In the genomic region with DNA sequence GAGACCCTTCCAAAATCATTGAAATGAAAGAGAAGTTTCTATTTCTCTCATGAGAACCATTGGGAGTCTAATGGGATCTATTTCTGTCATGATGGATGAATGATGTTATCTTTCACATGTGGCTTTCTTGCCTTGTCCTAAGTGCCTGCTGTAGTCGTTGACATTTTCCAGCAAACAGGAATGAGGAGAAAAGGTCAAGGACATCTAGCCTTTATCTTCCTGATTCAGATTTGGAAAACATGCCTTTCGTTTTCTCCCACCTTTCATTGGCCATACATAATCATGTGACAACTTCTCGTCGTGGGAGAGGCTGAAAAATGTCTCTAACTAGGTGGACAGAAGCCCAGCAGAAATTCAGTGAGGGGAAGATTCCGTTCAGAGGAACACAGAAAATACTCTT, we compare ENCODE assay signal across 22 cellular contexts.
DNase-seq lines count a peak whose midpoint lies in the region; ATAC-seq, FAIRE-seq and TF ChIP-seq lines count a peak whose summit lies in the region.
"Had no signal": no experiment of that assay in that cellular context is flagged by ENCODE, and none has a peak within 500 bp of the region (broad histone marks: within the 10 kb centered on the region; RNA-seq: fewer than 3 reads in every experiment).

No MANE protein-coding gene starts in this region.

- H3K9me2 ChIP-seq in SK-N-SH, result no peaks in the 10 kb centered on the region

- no peak overlapping the region for H4K5ac ChIP-seq in H1 (ENCODE audit: insufficient read length, low read depth, low read length)

- H2AFZ ChIP-seq in HepG2 (ENCODE audit: low read length) (no peak overlapping the region), SK-N-SH (ENCODE audit: low read depth) (no peak overlapping the region), H1 (ENCODE audit: low read length) (no peak overlapping the region)

- no peak overlapping the region for H2BK20ac ChIP-seq in H1 (ENCODE audit: low read length)

- H3K27me3 ChIP-seq in HepG2 (ENCODE audit: control insufficient read depth in 1 of 2, insufficient read depth in 2 of 2, low read length in 2 of 2) (no peaks in the 10 kb centered on the region), right lobe of liver (no peaks in the 10 kb centered on the region), SK-N-SH (ENCODE audit: insufficient read depth) (no peaks in the 10 kb centered on the region), H1 (replicated peaks in 1 of 4; ENCODE audit: control insufficient read depth in 3 of 4, extremely low read depth in 1 of 4, insufficient read depth in 3 of 4, low read length in 3 of 4) (no peaks in the 10 kb centered on the region)
- H3K27me3 ChIP-seq: left lung, neutrophil, thyroid gland had no signal

- WGBS in HepG2 (ENCODE audit: low lambda C conversion rate), result 79% methylated on average over 5 of the region's 5 CpGs
- WGBS in right lobe of liver (ENCODE audit: insufficient coverage, low coverage, low lambda C conversion rate, missing lambda C conversion rate), result 60% methylated on average over 5 of the region's 5 CpGs
- WGBS in SK-N-SH (ENCODE audit: low lambda C conversion rate), result 70% methylated on average over 5 of the region's 5 CpGs
- WGBS in H1 (ENCODE audit: extremely low coverage in 1 of 2, insufficient coverage in 1 of 2, insufficient read length in 1 of 2, insufficient replicate concordance in 2 of 2, low coverage in 1 of 2, low lambda C conversion rate in 2 of 2, missing lambda C conversion rate in 1 of 2), 2 experiments, result 88% methylated on average over 5 of the region's 5 CpGs; no CpG with 5 or more reads in 1 of the 2 experiments

- H3F3A ChIP-seq in SK-N-SH (replicated peaks; ENCODE audit: insufficient read depth), result peaks cover 17% of the 10 kb centered on the region

- FAIRE-seq in HepG2 (lab: Jason Lieb, UNC) (no peak), H1 (lab: Jason Lieb, UNC) (peak; percentile 45)
- FAIRE-seq: small intestine, TTC549 had no signal

- no peak overlapping the region for H2BK12ac ChIP-seq in H1 (ENCODE audit: low read depth, low read length)

- H3K79me1 ChIP-seq in H1 (ENCODE audit: low read depth, low read length), result no peaks in the 10 kb centered on the region

- intact Hi-C loops in HepG2 (cut with micrococcal nuclease; ENCODE audit: unreplicated experiment) (no loop called here), right lobe of liver (cut with DNase I) (no loop called here)

- no peak overlapping the region for H3K4ac ChIP-seq in H1 (replicated peaks; ENCODE audit: insufficient read length, low read depth, low read length)

- TF ChIP-seq POLR2A in HepG2 (IDR thresholded peaks at IDR 0.05; ENCODE audit: insufficient read depth in 1 of 2, low read depth in 2 of 2, low read length in 2 of 2), result no peak
- TF ChIP-seq POLR2A in right lobe of liver (IDR thresholded peaks at IDR 0.05), result no peak
- TF ChIP-seq POLR2A in H1 (IDR thresholded peaks at IDR 0.05; ENCODE audit: control extremely low read depth in 1 of 2, low read depth in 2 of 2, low read length in 2 of 2), result no peak

- CTCF ChIA-PET in HepG2 (lab: Yijun Ruan, JAX; ENCODE audit: low intra/inter-chr PET ratio, low total read pairs), result no interaction called here
- CTCF ChIA-PET in SK-N-SH (lab: Yijun Ruan, JAX), result interaction anchor here (1.0 to 1.7 kb wide), 2 partner anchors 30 to 184 kb away, joined by 3 to 4 read pairs; no protein-coding TSS in a partner anchor
- CTCF ChIA-PET in H1 (lab: Charles Lee; ENCODE audit: partially characterized antibody), result no interaction called here

- ATAC-seq in HepG2 (no peak), right lobe of liver (no peak), GM19397 (IDR thresholded peaks at IDR 0.05; ENCODE audit: unreplicated experiment) (no peak)
- ATAC-seq: left lung, psoas muscle had no signal

- H3K79me2 ChIP-seq in HepG2 (ENCODE audit: insufficient read depth, low read length) (no peaks in the 10 kb centered on the region), SK-N-SH (ENCODE audit: insufficient read depth) (peaks cover 23% of the 10 kb centered on the region), H1 (ENCODE audit: control insufficient read depth in 1 of 2, insufficient read depth in 2 of 2, low read length in 2 of 2) (peaks cover 0 to 3% of the 10 kb centered on the region in 2 experiments; a peak in 1 of 4 replicates)

- H3K4me1 ChIP-seq in HepG2 (ENCODE audit: insufficient read depth, low read length) (peaks cover 8% of the 10 kb centered on the region), right lobe of liver (no peaks in the 10 kb centered on the region), SK-N-SH (ENCODE audit: control insufficient read depth in 1 of 2, insufficient read depth in 2 of 2, low read depth in 1 of 2, low read length in 1 of 2) (peaks cover 0 to 23% of the 10 kb centered on the region in 2 experiments; a peak in 3 of 4 replicates), H1 (replicated peaks in 1 of 4; ENCODE audit: control insufficient read depth in 3 of 4, insufficient read depth in 4 of 4, low read length in 3 of 4) (no peaks in the 10 kb centered on the region)
- H3K4me1 ChIP-seq: psoas muscle, thyroid gland had no signal

- no peak for TF ChIP-seq CTCF in HepG2 (CRISPR knock-in tag; IDR thresholded peaks at IDR 0.05)
- no peak for TF ChIP-seq CTCF in right lobe of liver (IDR thresholded peaks at IDR 0.05)
- TF ChIP-seq CTCF in SK-N-SH (IDR thresholded peaks at IDR 0.05), result no peak
- TF ChIP-seq CTCF in H1 (IDR thresholded peaks at IDR 0.05; ENCODE audit: control extremely low read depth in 1 of 3, insufficient read depth in 1 of 3, low read depth in 1 of 3, low read length in 3 of 3), result no peak

- no peak overlapping the region for H3K4me3 ChIP-seq in HepG2 (replicated peaks in 1 of 3; ENCODE audit: insufficient read depth in 1 of 3, low read depth in 2 of 3, low read length in 3 of 3)
- H3K4me3 ChIP-seq in right lobe of liver, result no peak overlapping the region
- no peak overlapping the region for H3K4me3 ChIP-seq in SK-N-SH (ENCODE audit: low read depth in 2 of 2, low read length in 1 of 2)
- no peak overlapping the region for H3K4me3 ChIP-seq in H1 (ENCODE audit: extremely low read depth in 1 of 4, insufficient read depth in 2 of 4, low read depth in 3 of 4, low read length in 4 of 4)
- H3K4me3 ChIP-seq: left lung, psoas muscle, thyroid gland had no signal

- H3K56ac ChIP-seq in H1 (replicated peaks; ENCODE audit: insufficient read length, low read depth, low read length), result no peak overlapping the region

- no peak overlapping the region for H2BK120ac ChIP-seq in H1 (replicated peaks; ENCODE audit: low read depth, low read length)

- in situ Hi-C loops in HepG2 (cut with HindIII; ENCODE audit: extremely low pct_ligation_motif_present, low pct_unique_long_range_greater_than_20kb), result no loop called here

- H3K4me2 ChIP-seq in HepG2 (ENCODE audit: low read depth, low read length) (no peak overlapping the region), SK-N-SH (no peak overlapping the region), H1 (ENCODE audit: insufficient read depth in 1 of 2, low read depth in 2 of 2, low read length in 2 of 2) (no peak overlapping the region; a peak in 1 of 4 replicates)

- H3K9me3 ChIP-seq in HepG2 (ENCODE audit: low read length), result no peaks in the 10 kb centered on the region
- H3K9me3 ChIP-seq in right lobe of liver, result no peaks in the 10 kb centered on the region
- H3K9me3 ChIP-seq in SK-N-SH, result no peaks in the 10 kb centered on the region
- H3K9me3 ChIP-seq in H1 (ENCODE audit: insufficient read depth in 2 of 2, low read depth in 1 of 2, low read length in 1 of 2), result no peaks in the 10 kb centered on the region
- H3K9me3 ChIP-seq: left lung, neutrophil, psoas muscle, thyroid gland had no signal

- no peak overlapping the region for H3K23ac ChIP-seq in H1 (ENCODE audit: insufficient read length)

- no peak overlapping the region for H4K8ac ChIP-seq in H1 (ENCODE audit: extremely low read depth, insufficient read depth, low read length)

- H4K20me1 ChIP-seq in HepG2 (ENCODE audit: insufficient read depth, low read length), result no peaks in the 10 kb centered on the region
- no peaks in the 10 kb centered on the region for H4K20me1 ChIP-seq in SK-N-SH (ENCODE audit: insufficient read depth)
- no peaks in the 10 kb centered on the region for H4K20me1 ChIP-seq in H1 (replicated peaks in 1 of 2; ENCODE audit: control insufficient read depth in 1 of 2, insufficient read depth in 2 of 2, low read length in 2 of 2)

- TF ChIP-seq RAD21 in HepG2 (CRISPR knock-in tag; IDR thresholded peaks at IDR 0.05) (no peak), SK-N-SH (IDR thresholded peaks at IDR 0.05; ENCODE audit: low read length) (no peak), H1 (IDR thresholded peaks at IDR 0.05 in 1 of 2, conservative IDR thresholded peaks at IDR 0.05 in 1 of 2; ENCODE audit: low read depth in 2 of 2, low read length in 2 of 2) (no peak)

- H3K36me3 ChIP-seq in HepG2 (replicated peaks in 1 of 2; ENCODE audit: control insufficient read depth in 1 of 2, insufficient read depth in 2 of 2, low read length in 2 of 2), result 0 out of 5 replicates have a peak, but pooled peaks cover 0 to 4% of the 10 kb centered on the region in 2 experiments
- H3K36me3 ChIP-seq in right lobe of liver, result no peaks in the 10 kb centered on the region
- peaks cover 9 to 18% of the 10 kb centered on the region in 2 experiments for H3K36me3 ChIP-seq in SK-N-SH (replicated peaks in 1 of 2; ENCODE audit: control insufficient read depth in 1 of 2, insufficient read depth in 2 of 2, low read length in 1 of 2)
- H3K36me3 ChIP-seq in H1 (ENCODE audit: control insufficient read depth in 2 of 4, insufficient read depth in 4 of 4, low read length in 3 of 4), result peaks cover 0 to 3% (median 0%) of the 10 kb centered on the region in 4 experiments; a peak in 1 of 8 replicates

- H3K18ac ChIP-seq in H1 (ENCODE audit: extremely low read depth, low read length), result no peak overlapping the region

- TF ChIP-seq EP300 in HepG2 (IDR thresholded peaks at IDR 0.05; ENCODE audit: low read depth in 2 of 2, low read length in 2 of 2) (no peak), HepG2 (CRISPR knock-in tag; IDR thresholded peaks at IDR 0.05; ENCODE audit: borderline replicate concordance) (no peak), SK-N-SH (IDR thresholded peaks at IDR 0.05; ENCODE audit: borderline replicate concordance in 1 of 2, low read depth in 1 of 2, low read length in 1 of 2) (no peak), H1 (IDR thresholded peaks at IDR 0.05; ENCODE audit: borderline replicate concordance in 1 of 2, low read depth in 2 of 2, low read length in 2 of 2) (no peak)

- peak; percentile 18 for DNase-seq in HepG2 (ENCODE audit: low spot score)
- DNase-seq in right lobe of liver, result no peak
- peak; percentile 29 for DNase-seq in SK-N-SH
- no peak for DNase-seq in H1 (ENCODE audit: low read depth in 1 of 2, low spot score in 2 of 2)
- DNase-seq in NCI-H128 (lab: John Stamatoyannopoulos, UW; ENCODE audit: unreplicated experiment), result no peak
- no peak for DNase-seq in T1000 (lab: John Stamatoyannopoulos, UW)
- DNase-seq: activated effector memory CD4-positive, alpha-beta T cell treated with anti-CD3 and anti-CD28 coated beads, Interleukin-2, amount 50 U/mL, for 16 hours; amygdala; caudate nucleus; DMS79 treated with DMSO at 0.1 percent for 48 hours; left lung; NCI-H1694 treated with DMSO at 0.1 percent for 48 hours; NCI-H748 treated with DMSO at 0.1 percent for 48 hours; psoas muscle; small intestine; stimulated activated CD4-positive, alpha-beta T cell treated with anti-CD3 and anti-CD28 coated beads, Interleukin-2, amount 100 ng/mL, for 48 hours; stimulated activated naive CD4-positive, alpha-beta T cell; thyroid gland had no signal

- BruUV-seq in HepG2 (replicated peaks; lab: Mats Ljungman, UMichigan), result no TSS peak

- H2BK5ac ChIP-seq in H1 (ENCODE audit: low read depth, low read length), result no peak overlapping the region

- no peak overlapping the region for H2AK5ac ChIP-seq in H1 (ENCODE audit: low read depth, low read length)

- no peak overlapping the region for H2BK15ac ChIP-seq in H1 (ENCODE audit: low read length)

- no peak overlapping the region for H3K27ac ChIP-seq in HepG2 (ENCODE audit: extremely low read length, insufficient read depth, low read length)
- no peak overlapping the region for H3K27ac ChIP-seq in right lobe of liver
- no peak overlapping the region for H3K27ac ChIP-seq in SK-N-SH (ENCODE audit: low read depth in 2 of 2, low read length in 1 of 2)
- no peak overlapping the region for H3K27ac ChIP-seq in H1 (ENCODE audit: low read depth, low read length)
- H3K27ac ChIP-seq: left lung, neutrophil, psoas muscle, RWPE1, thyroid gland had no signal

- H4K91ac ChIP-seq in H1 (replicated peaks; ENCODE audit: insufficient read length, low read length), result no peak overlapping the region

- POLR2A ChIA-PET in HepG2 (lab: Yijun Ruan, JAX) (no interaction called here), SK-N-SH (lab: Yijun Ruan, JAX) (no interaction called here), H1 (lab: Charles Lee; ENCODE audit: partially characterized antibody) (no interaction called here)

- H3K14ac ChIP-seq in H1 (ENCODE audit: insufficient read length), result no peak overlapping the region

- H3K9ac ChIP-seq in HepG2 (ENCODE audit: insufficient read depth, low read depth, low read length), result no peak overlapping the region
- H3K9ac ChIP-seq in SK-N-SH, result no peak overlapping the region
- H3K9ac ChIP-seq in H1 (replicated peaks in 1 of 4; ENCODE audit: extremely low read depth in 1 of 4, low read depth in 3 of 4, low read length in 3 of 4), result no peak overlapping the region

- no peaks in the 10 kb centered on the region for H3K23me2 ChIP-seq in H1 (ENCODE audit: low read depth, low read length)

Comparison
In these comparisons a context has a peak if more than half of its experiments do, and no peak if none do; other contexts are left out.
1. DNase-seq: peak in HepG2 (single experiment) and SK-N-SH (single experiment); none in right lobe of liver (0 of 3), H1 (0 of 2), NCI-H128 (single experiment) and T1000 (single experiment).